1 cellular context compared by ENCODE assay signal in genomic region chr9:137724114-137724445, GRCh38.
TF ChIP-seq lines count a peak whose summit lies in the region.

No MANE protein-coding gene starts in this region.

TF ChIP-seq in K562, 482 proteins besides CTCF, POLR2A, EP300 and RAD21 (continued from another document):
- no peak for TF ChIP-seq ZBTB11 (CRISPR knock-in tag; IDR thresholded peaks at IDR 0.05)
- no peak for TF ChIP-seq FUS (optimal IDR thresholded peaks at IDR 0.05; ENCODE audit: low read depth, low read length)
- TF ChIP-seq FOSL1 (tag; conservative IDR thresholded peaks at IDR 0.05), result no peak
- no peak for TF ChIP-seq ZNF57 (CRISPR knock-in tag; IDR thresholded peaks at IDR 0.05)
- no peak for TF ChIP-seq POU5F1 (IDR thresholded peaks at IDR 0.05; ENCODE audit: borderline replicate concordance, low read depth, low read length, partially characterized antibody)
- no peak for TF ChIP-seq RBM17 (IDR thresholded peaks at IDR 0.05; ENCODE audit: borderline replicate concordance, low read depth, low read length)
- no peak for TF ChIP-seq STAT5A (IDR thresholded peaks at IDR 0.05; ENCODE audit: borderline replicate concordance, low read length)
- no peak for TF ChIP-seq KLF6 (CRISPR knock-in tag; IDR thresholded peaks at IDR 0.05; ENCODE audit: borderline replicate concordance)
- TF ChIP-seq KLF1 (tag; IDR thresholded peaks at IDR 0.05), result no peak
- no peak for TF ChIP-seq ELK3 (CRISPR knock-in tag; IDR thresholded peaks at IDR 0.05)
- TF ChIP-seq KDM5B (IDR thresholded peaks at IDR 0.05; ENCODE audit: insufficient replicate concordance, low read depth, low read length), result no peak
- TF ChIP-seq NCOA6 (IDR thresholded peaks at IDR 0.05), result no peak
- TF ChIP-seq ZKSCAN1 (IDR thresholded peaks at IDR 0.05; ENCODE audit: low read depth, low read length), result 0 out of 2 replicates have a peak, but pooled peaks have one; percentile 17
- TF ChIP-seq CLOCK (CRISPR knock-in tag; IDR thresholded peaks at IDR 0.05; ENCODE audit: borderline replicate concordance), result no peak
